12 cellular contexts compared by ENCODE assay signal in the genomic region with DNA sequence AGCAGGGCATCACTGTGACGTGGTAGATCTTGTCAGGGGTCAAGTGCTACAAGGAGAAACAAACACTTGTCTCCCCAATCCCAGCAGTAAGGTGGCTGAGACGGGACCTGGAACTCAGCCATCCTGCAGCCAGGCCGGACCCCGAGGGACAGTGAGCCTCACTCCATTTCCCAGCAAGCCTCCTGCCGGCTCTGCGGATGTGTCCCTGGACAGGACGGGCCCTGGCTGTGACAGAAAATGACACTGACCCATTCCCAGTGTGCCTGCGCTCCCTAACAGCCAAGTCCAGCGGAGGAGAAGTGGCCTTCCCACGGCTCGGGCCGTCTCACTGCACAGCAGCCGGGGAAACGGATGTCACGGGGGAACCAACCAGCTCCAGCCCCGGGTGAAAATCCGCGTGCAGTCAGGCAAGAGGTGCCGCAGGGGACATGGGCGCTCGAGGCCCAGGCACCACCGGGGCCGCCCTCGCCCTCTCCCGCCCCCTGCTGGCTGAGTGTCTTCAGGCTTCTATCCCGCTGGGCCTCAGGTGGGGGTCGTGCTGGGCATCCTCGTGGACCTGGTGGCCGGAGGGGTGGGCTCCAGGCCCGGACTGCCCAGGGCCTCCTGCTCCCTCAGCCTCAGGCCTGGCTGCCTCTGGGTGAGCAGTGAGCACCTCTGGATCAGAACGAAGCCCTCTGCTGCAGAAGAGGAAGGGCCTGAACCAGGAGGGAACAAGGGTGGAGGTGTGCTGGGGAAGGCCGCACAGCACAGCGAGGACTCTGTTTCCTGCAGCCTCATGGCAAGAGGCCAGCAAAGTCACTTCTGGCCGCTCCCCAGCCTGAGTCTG. TPM values are rescaled to one million over a fixed set of nuclear protein-coding genes. Genes with fewer than 3 reads are reported as not detected.
A peak's percentile ranks its signal among the peaks of the same experiment; 100 is the strongest.
DNase-seq lines count a peak whose midpoint lies in the region; ATAC-seq and TF ChIP-seq lines count a peak whose summit lies in the region.
"Had no signal": no experiment of that assay in that cellular context is flagged by ENCODE, and none has a peak within 500 bp of the region (broad histone marks: within the 10 kb centered on the region; RNA-seq: fewer than 3 reads in every experiment).

No MANE protein-coding gene starts in this region.

- TF ChIP-seq CTCF in cardiac muscle cell (IDR thresholded peaks at IDR 0.05; ENCODE audit: low read depth, low read length), result peak; percentile 41
- TF ChIP-seq CTCF in right atrium auricular region (IDR thresholded peaks at IDR 0.05), result no peak
- TF ChIP-seq CTCF in foreskin fibroblast (IDR thresholded peaks at IDR 0.05; ENCODE audit: low read depth, low read length), result peak; percentile 18
- TF ChIP-seq CTCF in type B pancreatic cell (conservative IDR thresholded peaks at IDR 0.05), result peak; percentile 57

- H3K27me3 ChIP-seq in cardiac muscle cell (no peaks in the 10 kb centered on the region), right atrium auricular region (no peaks in the 10 kb centered on the region)

- no peaks in the 10 kb centered on the region for H3K4me1 Mint-ChIP-seq in type B pancreatic cell (ENCODE audit: unreplicated experiment)

- no peaks in the 10 kb centered on the region for H3K9me3 ChIP-seq in cardiac muscle cell (ENCODE audit: low read depth)
- no peaks in the 10 kb centered on the region for H3K9me3 ChIP-seq in right atrium auricular region
- H3K9me3 ChIP-seq: suprapubic skin had no signal

- no peaks in the 10 kb centered on the region for H3K36me3 Mint-ChIP-seq in type B pancreatic cell

- H3K27ac Mint-ChIP-seq in type B pancreatic cell, result no peak overlapping the region
- H3K27ac Mint-ChIP-seq: activated B cell treated with CpG ODN at 0.5 μM for 24 hours had no signal

- no peaks in the 10 kb centered on the region for H3K9me3 Mint-ChIP-seq in type B pancreatic cell
- H3K9me3 Mint-ChIP-seq: activated B cell treated with CpG ODN at 0.5 μM for 24 hours had no signal

- DNase-seq in cardiac muscle cell (ENCODE audit: low read depth in 1 of 2, low spot score in 1 of 2), result peak in 1 of 2 donors; percentile 49
- no peak for DNase-seq in right atrium auricular region (ENCODE audit: low spot score)
- DNase-seq in UCSD-AML1 (lab: John Stamatoyannopoulos, UW; ENCODE audit: unreplicated experiment), result peak; percentile 19
- no peak for DNase-seq in foreskin fibroblast
- DNase-seq in type B pancreatic cell (ENCODE audit: extremely low spot score, unreplicated experiment), result no peak
- DNase-seq in NCI-H446 treated with DMSO at 0.1 percent for 48 hours (lab: John Stamatoyannopoulos, UW), result no peak
- no peak for DNase-seq in DMS114 treated with DMSO at 0.1 percent for 48 hours (lab: John Stamatoyannopoulos, UW; ENCODE audit: unreplicated experiment)
- DNase-seq: activated B cell treated with CpG ODN at 0.5 μM for 24 hours, COR-L47 had no signal

- no peaks in the 10 kb centered on the region for H3K27me3 Mint-ChIP-seq in type B pancreatic cell
- H3K27me3 Mint-ChIP-seq: activated B cell treated with CpG ODN at 0.5 μM for 24 hours had no signal

- H3K4me1 ChIP-seq in cardiac muscle cell (ENCODE audit: low read depth) (no peaks in the 10 kb centered on the region), right atrium auricular region (peaks cover 0 to 5% of the 10 kb centered on the region in 2 donors)

- H3K36me3 ChIP-seq in cardiac muscle cell (peaks cover 6% of the 10 kb centered on the region), right atrium auricular region (peaks cover 56% of the 10 kb centered on the region)

- H3K4me3 ChIP-seq in cardiac muscle cell (no peak overlapping the region), right atrium auricular region (no peak overlapping the region), foreskin fibroblast (ENCODE audit: low read depth in 1 of 2, low read length in 2 of 2) (no peak overlapping the region)
- H3K4me3 ChIP-seq: suprapubic skin had no signal

- ATAC-seq in GM21529 (IDR thresholded peaks at IDR 0.05; ENCODE audit: unreplicated experiment), result no peak

- H3K4me3 Mint-ChIP-seq in type B pancreatic cell, result no peak overlapping the region
- H3K4me3 Mint-ChIP-seq: activated B cell treated with CpG ODN at 0.5 μM for 24 hours had no signal

- no peak overlapping the region for H3K27ac ChIP-seq in cardiac muscle cell
- no peak overlapping the region for H3K27ac ChIP-seq in right atrium auricular region
- H3K27ac ChIP-seq: suprapubic skin had no signal

RNA-seq across cellular contexts. Expression of a gene that starts 6.7 kb away (rescaled TPM):
- 31.6 and 47.5 TPM in 2 replicates for total RNA-seq in cardiac muscle cell
- polyA plus RNA-seq in cardiac muscle cell, result 27.7 and 37.0 TPM in 2 replicates
- total RNA-seq in right atrium auricular region, result 1 to 10 TPM; 9.6 to 9.7 TPM
- total RNA-seq in type B pancreatic cell (ENCODE audit: low replicate concordance), result 5.6 and 8.5 TPM in 2 replicates

RNA-seq across cellular contexts. Expression of a gene that starts 7.2 kb away (rescaled TPM):
- total RNA-seq in cardiac muscle cell, result 46.2 and 67.7 TPM in 2 replicates
- 43.3 and 72.2 TPM in 2 replicates for polyA plus RNA-seq in cardiac muscle cell
- 10 to 100 TPM; 23.3 to 25.5 TPM for total RNA-seq in right atrium auricular region
- 41.4 and 44.5 TPM in 2 replicates for total RNA-seq in type B pancreatic cell (ENCODE audit: low replicate concordance)

RNA-seq across cellular contexts. Expression of a gene that starts 7.4 kb away (rescaled TPM):
- total RNA-seq in cardiac muscle cell, result 9.7 and 16.5 TPM in 2 replicates
- 3.6 and 4.2 TPM in 2 replicates for polyA plus RNA-seq in cardiac muscle cell
- total RNA-seq in right atrium auricular region, result under 1 TPM; 0.43 to 0.56 TPM
- 1.2 and 3.9 TPM in 2 replicates for total RNA-seq in type B pancreatic cell (ENCODE audit: low replicate concordance)
- total RNA-seq: skeletal muscle tissue had no signal

RNA-seq across cellular contexts. Expression of a gene that starts 12.6 kb away (rescaled TPM):
- total RNA-seq in cardiac muscle cell (55.1 and 62.5 TPM in 2 replicates), right atrium auricular region (10 to 100 TPM; 36.5 to 37.5 TPM), type B pancreatic cell (ENCODE audit: low replicate concordance) (33.5 and 34.8 TPM in 2 replicates)
- polyA plus RNA-seq in cardiac muscle cell, result 72.4 and 82.6 TPM in 2 replicates

RNA-seq across cellular contexts. Expression of a gene that starts 18.7 kb away (rescaled TPM):
- total RNA-seq in cardiac muscle cell (93.9 and 186 TPM in 2 replicates), right atrium auricular region (10 to 100 TPM; 58.9 to 61.3 TPM), type B pancreatic cell (ENCODE audit: low replicate concordance) (37.0 and 97.1 TPM in 2 replicates)
- 299 and 330 TPM in 2 replicates for polyA plus RNA-seq in cardiac muscle cell

Comparison
In these comparisons a context has a peak if more than half of its experiments do, and no peak if none do; other contexts are left out.
1. CTCF ChIP-seq: peak in cardiac muscle cell (single experiment), foreskin fibroblast (single experiment) and type B pancreatic cell (single experiment); none in right atrium auricular region (0 of 2).